ENCODE assay signal across 18 cellular contexts in the genomic region with DNA sequence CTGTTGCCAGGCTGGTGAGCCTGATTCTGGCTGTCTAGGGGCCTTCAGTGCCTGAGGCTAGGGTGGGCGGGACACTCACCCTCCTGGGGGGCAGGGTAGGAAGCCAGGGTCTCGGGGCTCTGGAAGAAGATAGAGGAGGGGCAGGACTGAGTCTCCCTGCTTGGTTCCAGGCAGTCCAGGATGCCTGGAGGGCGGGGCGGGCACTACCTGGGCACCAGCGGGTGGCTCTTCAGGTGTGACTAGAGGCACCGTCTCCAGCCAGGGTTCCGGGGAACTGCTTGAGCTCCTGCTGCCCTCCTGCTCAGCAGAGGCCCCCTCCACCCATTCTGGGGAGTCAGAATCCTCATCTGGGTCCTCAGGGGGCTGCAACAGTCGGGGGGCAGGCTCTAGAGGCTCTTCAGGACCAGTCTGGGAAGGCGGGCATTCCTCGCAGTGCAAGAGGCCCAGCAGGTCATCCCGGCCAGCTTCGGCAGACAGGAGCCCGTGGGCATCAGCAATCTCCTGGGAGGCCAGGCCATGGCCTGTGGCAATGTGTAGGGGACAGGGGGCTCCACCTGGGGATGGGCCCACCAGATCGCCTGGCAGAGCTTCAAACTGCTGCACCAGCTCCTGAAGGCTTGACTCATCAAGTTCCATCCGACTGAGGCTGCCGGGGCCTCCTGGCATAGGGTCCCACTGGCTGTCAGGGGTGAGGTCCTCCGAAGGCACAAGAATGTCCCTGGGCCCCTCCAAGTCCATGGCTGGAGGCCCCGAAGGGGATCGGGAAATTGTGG. TPM values are rescaled to one million over a fixed set of nuclear protein-coding genes. Genes with fewer than 3 reads are reported as not detected.
A peak's percentile ranks its signal among the peaks of the same experiment; 100 is the strongest.
DNase-seq lines count a peak whose midpoint lies in the region; ATAC-seq, FAIRE-seq and TF ChIP-seq lines count a peak whose summit lies in the region.
"Had no signal": no experiment of that assay in that cellular context is flagged by ENCODE, and none has a peak within 500 bp of the region (broad histone marks: within the 10 kb centered on the region; RNA-seq: fewer than 3 reads in every experiment).

No MANE protein-coding gene starts in this region.

- H3K36me3 ChIP-seq in HepG2 (replicated peaks in 1 of 2; ENCODE audit: control insufficient read depth in 1 of 2, insufficient read depth in 2 of 2, low read length in 2 of 2) (peaks cover 0 to 8% of the 10 kb centered on the region in 2 experiments; a peak in 2 of 5 replicates), right lobe of liver (peaks cover 0 to 13% (median 0%) of the 10 kb centered on the region in 4 donors), suprapubic skin (peaks cover 24% of the 10 kb centered on the region), A673 (ENCODE audit: insufficient read depth, low read length, poor library complexity, severe bottlenecking) (peaks cover 3% of the 10 kb centered on the region)

- H3K4me1 ChIP-seq in HepG2 (ENCODE audit: insufficient read depth, low read length) (peaks cover 17% of the 10 kb centered on the region), right lobe of liver (peaks cover 0 to 23% (median 9%) of the 10 kb centered on the region in 4 donors), suprapubic skin (peaks cover 36% of the 10 kb centered on the region), A673 (ENCODE audit: insufficient read depth, low read length, poor library complexity, severe bottlenecking) (peaks cover 10% of the 10 kb centered on the region)

- H3K4me1 Mint-ChIP-seq in T-helper 17 cell: peaks cover 34% of the 10 kb centered on the region
- no peaks in the 10 kb centered on the region for H3K4me1 Mint-ChIP-seq in glutamatergic neuron (ENCODE audit: low read depth, unreplicated experiment)

- BruUV-seq in HepG2 (replicated peaks; lab: Mats Ljungman, UMichigan) (no TSS peak), A673 (replicated peaks; lab: Mats Ljungman, UMichigan) (no TSS peak)

- no peak for TF ChIP-seq RAD21 in HepG2 (CRISPR knock-in tag; IDR thresholded peaks at IDR 0.05)

- peaks cover 15% of the 10 kb centered on the region for H3K9me3 Mint-ChIP-seq in glutamatergic neuron (ENCODE audit: unreplicated experiment)

- H3K27me3 Mint-ChIP-seq in T-helper 17 cell (no peaks in the 10 kb centered on the region), glutamatergic neuron (ENCODE audit: unreplicated experiment) (peaks cover 9% of the 10 kb centered on the region)

- H3K4me2 ChIP-seq in HepG2 (ENCODE audit: low read depth, low read length): peak overlapping the region; percentile 88; the same call in 1 of the 2 replicates

- DNase-seq in HepG2 (ENCODE audit: low spot score) (no peak), right lobe of liver (no peak), T-helper 17 cell (no peak), medulla oblongata (ENCODE audit: extremely low spot score) (peak; percentile 30), suprapubic skin (ENCODE audit: low spot score in 2 of 2) (no peak), glutamatergic neuron (no peak), NCI-H1436 treated with DMSO at 0.1 percent for 48 hours (lab: John Stamatoyannopoulos, UW) (no peak), A673 (ENCODE audit: low spot score) (no peak)
- DNase-seq: cortex of kidney, heart left ventricle, NCI-H2081 treated with DMSO at 0.1 percent for 48 hours, NCI-H748 treated with DMSO at 0.1 percent for 48 hours, T1000 had no signal

- POLR2A ChIA-PET in HepG2 (lab: Yijun Ruan, JAX) (no interaction called here), A673 (lab: Charles Lee; ENCODE audit: low non-redundant PET) (no interaction called here)

- TF ChIP-seq CTCF in HepG2 (CRISPR knock-in tag; IDR thresholded peaks at IDR 0.05): no peak
- TF ChIP-seq CTCF in right lobe of liver (IDR thresholded peaks at IDR 0.05): no peak
- no peak for TF ChIP-seq CTCF in suprapubic skin (IDR thresholded peaks at IDR 0.05)
- TF ChIP-seq CTCF in glutamatergic neuron (IDR thresholded peaks at IDR 0.05; ENCODE audit: partially characterized antibody, unreplicated experiment): no peak
- TF ChIP-seq CTCF in A673 (conservative IDR thresholded peaks at IDR 0.05; ENCODE audit: low read depth, low read length): no peak

- H3K4me3 ChIP-seq in HepG2 (replicated peaks in 1 of 3; ENCODE audit: insufficient read depth in 1 of 3, low read depth in 2 of 3, low read length in 3 of 3) (no peak overlapping the region; a peak in 1 of 6 replicates), right lobe of liver (no peak overlapping the region), suprapubic skin (peak overlapping the region; percentile 3), A673 (ENCODE audit: low read depth, low read length, poor library complexity, severe bottlenecking) (no peak overlapping the region)

- ATAC-seq in HepG2 (no peak), right lobe of liver (no peak), T-helper 17 cell (no peak)
- ATAC-seq: esophagus mucosa, heart left ventricle had no signal

- H3K27ac Mint-ChIP-seq in T-helper 17 cell (peak overlapping the region; percentile 100), glutamatergic neuron (ENCODE audit: unreplicated experiment) (no peak overlapping the region)

- TF ChIP-seq EP300 in HepG2 (IDR thresholded peaks at IDR 0.05; ENCODE audit: low read depth in 2 of 2, low read length in 2 of 2) (no peak), HepG2 (CRISPR knock-in tag; IDR thresholded peaks at IDR 0.05; ENCODE audit: borderline replicate concordance) (no peak), suprapubic skin (IDR thresholded peaks at IDR 0.05) (no peak)

- H3K27me3 ChIP-seq in HepG2 (ENCODE audit: control insufficient read depth in 1 of 2, insufficient read depth in 2 of 2, low read length in 2 of 2) (no peaks in the 10 kb centered on the region; a peak in 1 of 5 replicates), right lobe of liver (no peaks in the 10 kb centered on the region), suprapubic skin (no peaks in the 10 kb centered on the region), A673 (replicated peaks; ENCODE audit: insufficient read depth, low read depth, low read length, poor library complexity) (no peaks in the 10 kb centered on the region)
- H3K27me3 ChIP-seq: heart left ventricle had no signal

- no peak overlapping the region for H2AFZ ChIP-seq in HepG2 (ENCODE audit: low read length)

- peaks cover 12% of the 10 kb centered on the region for H3K79me2 ChIP-seq in HepG2 (ENCODE audit: insufficient read depth, low read length)

- FAIRE-seq in HepG2 (lab: Jason Lieb, UNC): no peak

- in situ Hi-C loops in HepG2 (cut with HindIII; ENCODE audit: extremely low pct_ligation_motif_present, low pct_unique_long_range_greater_than_20kb): no loop called here

- H4K20me1 ChIP-seq in HepG2 (ENCODE audit: insufficient read depth, low read length): no peaks in the 10 kb centered on the region

- CTCF ChIA-PET in HepG2 (lab: Yijun Ruan, JAX; ENCODE audit: low intra/inter-chr PET ratio, low total read pairs): no interaction called here
- CTCF ChIA-PET in A673 (lab: Charles Lee): no interaction called here

- intact Hi-C loops in HepG2 (cut with micrococcal nuclease; ENCODE audit: unreplicated experiment): loop anchor here (10.0 kb wide), 1 partner anchor 55 kb away; a partner anchor contains a TSS
- intact Hi-C loops in right lobe of liver (cut with DNase I): no loop called here
- intact Hi-C loops in A673 (cut with micrococcal nuclease; ENCODE audit: unreplicated experiment): no loop called here

- H3K9me3 ChIP-seq in HepG2 (ENCODE audit: low read length) (no peaks in the 10 kb centered on the region), right lobe of liver (no peaks in the 10 kb centered on the region), T-helper 17 cell (ENCODE audit: control insufficient read depth, low read length, poor library complexity, severe bottlenecking) (no peaks in the 10 kb centered on the region), suprapubic skin (no peaks in the 10 kb centered on the region), A673 (ENCODE audit: low read depth, low read length, poor library complexity, severe bottlenecking) (no peaks in the 10 kb centered on the region)
- H3K9me3 ChIP-seq: heart left ventricle had no signal

- H3K27ac ChIP-seq in HepG2 (ENCODE audit: extremely low read length, insufficient read depth, low read length) (no peak overlapping the region), right lobe of liver (no peak overlapping the region), suprapubic skin (no peak overlapping the region), A673 (ENCODE audit: low read depth, low read length, poor library complexity, severe bottlenecking) (no peak overlapping the region)
- H3K27ac ChIP-seq: heart left ventricle had no signal

- no peak for TF ChIP-seq POLR2A in HepG2 (IDR thresholded peaks at IDR 0.05; ENCODE audit: insufficient read depth in 1 of 2, low read depth in 2 of 2, low read length in 2 of 2)
- TF ChIP-seq POLR2A in right lobe of liver (IDR thresholded peaks at IDR 0.05): no peak
- no peak for TF ChIP-seq POLR2A in suprapubic skin (IDR thresholded peaks at IDR 0.05)

- H3K36me3 Mint-ChIP-seq in T-helper 17 cell (ENCODE audit: low read depth): no peaks in the 10 kb centered on the region
- H3K36me3 Mint-ChIP-seq in glutamatergic neuron (ENCODE audit: unreplicated experiment): no peaks in the 10 kb centered on the region

- 98% methylated on average over 9 of the region's 19 CpGs for WGBS in HepG2 (ENCODE audit: low lambda C conversion rate)
- 80% methylated on average over 2 of the region's 19 CpGs for WGBS in right lobe of liver (ENCODE audit: insufficient coverage, low coverage, low lambda C conversion rate, missing lambda C conversion rate)
- WGBS in suprapubic skin: 76% methylated on average over 5 of the region's 19 CpGs

- H3K4me3 Mint-ChIP-seq in T-helper 17 cell: peak overlapping the region; percentile 96
- H3K4me3 Mint-ChIP-seq in glutamatergic neuron (ENCODE audit: unreplicated experiment): no peak overlapping the region

- no peak overlapping the region for H3K9ac ChIP-seq in HepG2 (ENCODE audit: insufficient read depth, low read depth, low read length)

RNA-seq across cellular contexts. Expression of a gene that starts 1.8 kb away (rescaled TPM):
- 12.9 and 14.3 TPM in 2 replicates for total RNA-seq in HepG2 (2016; rRNA removed; fragmentation: Illumina TruSeq; extraction: Trizol)
- total RNA-seq in HepG2 (2016; cell fraction: cytosol; rRNA removed; fragmentation: Illumina TruSeq; extraction: Trizol; ENCODE audit: low read depth): 5.4 and 8.4 TPM in 2 replicates
- 12.1 and 15.3 TPM in 2 replicates for total RNA-seq in HepG2 (2016; cell fraction: insoluble cytoplasmic fraction; rRNA removed; fragmentation: Illumina TruSeq; extraction: Trizol)
- 9.8 and 12.8 TPM in 2 replicates for total RNA-seq in HepG2 (2016; cell fraction: membrane; rRNA removed; fragmentation: Illumina TruSeq; extraction: Trizol)
- 10.6 and 14.8 TPM in 2 replicates for total RNA-seq in HepG2 (2016; cell fraction: nucleus; rRNA removed; fragmentation: Illumina TruSeq; extraction: Trizol)
- 14.2 and 18.7 TPM in 2 replicates for polyA plus RNA-seq in HepG2 (2011; rRNA removed)
- 6.1 and 12.7 TPM in 2 replicates for polyA plus RNA-seq in HepG2 (2011; cell fraction: cytosol; rRNA removed)
- polyA plus RNA-seq in HepG2 (2011; cell fraction: nucleus; rRNA removed): 76.0 and 85.8 TPM in 2 replicates
- polyA plus RNA-seq in HepG2 (2012): 6.8 and 9.1 TPM in 2 replicates
- polyA plus RNA-seq in HepG2 (2016; cell fraction: cytosol; fragmentation: Illumina TruSeq; extraction: Trizol; ENCODE audit: low read depth): 2.7 and 3.6 TPM in 2 replicates
- 9.5 and 10.3 TPM in 2 replicates for polyA plus RNA-seq in HepG2 (2016; cell fraction: insoluble cytoplasmic fraction; fragmentation: Illumina TruSeq; extraction: Trizol; ENCODE audit: low read depth)
- 6.0 and 6.1 TPM in 2 replicates for polyA plus RNA-seq in HepG2 (2016; cell fraction: membrane; fragmentation: Illumina TruSeq; extraction: Trizol; ENCODE audit: low read depth)
- 28.0 and 28.5 TPM in 2 replicates for polyA plus RNA-seq in HepG2 (2016; cell fraction: nucleus; fragmentation: Illumina TruSeq; extraction: Trizol; ENCODE audit: insufficient read depth, low read depth)
- 14.2 and 22.9 TPM in 2 replicates for polyA minus RNA-seq in HepG2 (2011; rRNA and poly(A)+ RNA removed; ENCODE audit: low replicate concordance)
- polyA minus RNA-seq in HepG2 (2011; cell fraction: cytosol; rRNA and poly(A)+ RNA removed): 7.5 and 7.9 TPM in 2 replicates
- 15.3 and 18.5 TPM in 2 replicates for polyA minus RNA-seq in HepG2 (2011; cell fraction: nucleus; rRNA and poly(A)+ RNA removed)
- 10 to 100 TPM; 10.1 to 24.1 (median 12.6) TPM for total RNA-seq in right lobe of liver
- 10 to 100 TPM; 71.9 to 75.1 TPM for total RNA-seq in T-helper 17 cell
- 10 to 100 TPM; 19.8 to 55.0 (median 25.8) TPM for total RNA-seq in suprapubic skin
- total RNA-seq in glutamatergic neuron (ENCODE audit: unreplicated experiment): 23.3 TPM
- 30.0 and 32.6 TPM in 2 replicates for total RNA-seq in A673 (2021)

RNA-seq across cellular contexts. Expression of a gene that starts 2.8 kb away (rescaled TPM):
- 66.9 and 85.6 TPM in 2 replicates for total RNA-seq in HepG2 (2016; rRNA removed; fragmentation: Illumina TruSeq; extraction: Trizol)
- total RNA-seq in HepG2 (2016; cell fraction: cytosol; rRNA removed; fragmentation: Illumina TruSeq; extraction: Trizol; ENCODE audit: low read depth): 36.4 and 42.5 TPM in 2 replicates
- total RNA-seq in HepG2 (2016; cell fraction: insoluble cytoplasmic fraction; rRNA removed; fragmentation: Illumina TruSeq; extraction: Trizol): 71.3 and 95.8 TPM in 2 replicates
- 34.6 and 39.3 TPM in 2 replicates for total RNA-seq in HepG2 (2016; cell fraction: membrane; rRNA removed; fragmentation: Illumina TruSeq; extraction: Trizol)
- total RNA-seq in HepG2 (2016; cell fraction: nucleus; rRNA removed; fragmentation: Illumina TruSeq; extraction: Trizol): 17.6 and 22.0 TPM in 2 replicates
- polyA plus RNA-seq in HepG2 (2011; rRNA removed): 36.8 and 37.2 TPM in 2 replicates
- 49.6 and 71.2 TPM in 2 replicates for polyA plus RNA-seq in HepG2 (2011; cell fraction: cytosol; rRNA removed)
- 14.2 and 18.6 TPM in 2 replicates for polyA plus RNA-seq in HepG2 (2011; cell fraction: nucleus; rRNA removed)
- 22.5 and 27.7 TPM in 2 replicates for polyA plus RNA-seq in HepG2 (2012)
- 36.7 and 39.3 TPM in 2 replicates for polyA plus RNA-seq in HepG2 (2016; cell fraction: cytosol; fragmentation: Illumina TruSeq; extraction: Trizol; ENCODE audit: low read depth)
- polyA plus RNA-seq in HepG2 (2016; cell fraction: insoluble cytoplasmic fraction; fragmentation: Illumina TruSeq; extraction: Trizol; ENCODE audit: low read depth): 81.5 and 84.4 TPM in 2 replicates
- polyA plus RNA-seq in HepG2 (2016; cell fraction: membrane; fragmentation: Illumina TruSeq; extraction: Trizol; ENCODE audit: low read depth): 25.3 and 29.3 TPM in 2 replicates
- 29.4 and 38.4 TPM in 2 replicates for polyA plus RNA-seq in HepG2 (2016; cell fraction: nucleus; fragmentation: Illumina TruSeq; extraction: Trizol; ENCODE audit: insufficient read depth, low read depth)
- 6.8 and 14.7 TPM in 2 replicates for polyA minus RNA-seq in HepG2 (2011; rRNA and poly(A)+ RNA removed; ENCODE audit: low replicate concordance)
- polyA minus RNA-seq in HepG2 (2011; cell fraction: cytosol; rRNA and poly(A)+ RNA removed): 6.7 and 10.6 TPM in 2 replicates
- 4.5 and 6.2 TPM in 2 replicates for polyA minus RNA-seq in HepG2 (2011; cell fraction: nucleus; rRNA and poly(A)+ RNA removed)
- total RNA-seq in right lobe of liver: 10 to 100 TPM; 52.5 to 81.2 (median 61.9) TPM
- 10 to 100 TPM; 63.9 to 86.2 TPM for total RNA-seq in T-helper 17 cell
- 10 to 100 TPM; 41.5 to 92.6 (median 63.7) TPM for total RNA-seq in suprapubic skin
- total RNA-seq in glutamatergic neuron (ENCODE audit: unreplicated experiment): 33.0 TPM
- 47.2 and 51.3 TPM in 2 replicates for total RNA-seq in A673 (2021)

RNA-seq across cellular contexts. Expression of a gene that starts 12.4 kb away (rescaled TPM):
- total RNA-seq in HepG2 (2016; rRNA removed; fragmentation: Illumina TruSeq; extraction: Trizol) (not detected in 2 replicates), right lobe of liver (not detected), T-helper 17 cell (not detected), suprapubic skin (not detected), glutamatergic neuron (ENCODE audit: unreplicated experiment) (not detected), A673 (2021) (not detected in 2 replicates)
- not detected in 2 replicates for total RNA-seq in HepG2 (2016; cell fraction: cytosol; rRNA removed; fragmentation: Illumina TruSeq; extraction: Trizol; ENCODE audit: low read depth)
- total RNA-seq in HepG2 (2016; cell fraction: insoluble cytoplasmic fraction; rRNA removed; fragmentation: Illumina TruSeq; extraction: Trizol): not detected in 2 replicates
- total RNA-seq in HepG2 (2016; cell fraction: membrane; rRNA removed; fragmentation: Illumina TruSeq; extraction: Trizol): not detected in 2 replicates
- not detected in 2 replicates for total RNA-seq in HepG2 (2016; cell fraction: nucleus; rRNA removed; fragmentation: Illumina TruSeq; extraction: Trizol)
- not detected in 2 replicates for polyA plus RNA-seq in HepG2 (2011; rRNA removed)
- not detected in 2 replicates for polyA plus RNA-seq in HepG2 (2011; cell fraction: cytosol; rRNA removed)
- polyA plus RNA-seq in HepG2 (2011; cell fraction: nucleus; rRNA removed): not detected in 2 replicates
- not detected in 2 replicates for polyA plus RNA-seq in HepG2 (2012)
- not detected in 2 replicates for polyA plus RNA-seq in HepG2 (2016; cell fraction: cytosol; fragmentation: Illumina TruSeq; extraction: Trizol; ENCODE audit: low read depth)
- not detected in 2 replicates for polyA plus RNA-seq in HepG2 (2016; cell fraction: insoluble cytoplasmic fraction; fragmentation: Illumina TruSeq; extraction: Trizol; ENCODE audit: low read depth)
- not detected in 2 replicates for polyA plus RNA-seq in HepG2 (2016; cell fraction: membrane; fragmentation: Illumina TruSeq; extraction: Trizol; ENCODE audit: low read depth)
- not detected in 2 replicates for polyA plus RNA-seq in HepG2 (2016; cell fraction: nucleus; fragmentation: Illumina TruSeq; extraction: Trizol; ENCODE audit: insufficient read depth, low read depth)
- polyA minus RNA-seq in HepG2 (2011; rRNA and poly(A)+ RNA removed; ENCODE audit: low replicate concordance): not detected in 2 replicates
- not detected in 2 replicates for polyA minus RNA-seq in HepG2 (2011; cell fraction: cytosol; rRNA and poly(A)+ RNA removed)
- polyA minus RNA-seq in HepG2 (2011; cell fraction: nucleus; rRNA and poly(A)+ RNA removed): not detected in 2 replicates
- total RNA-seq: esophagus mucosa, heart left ventricle, kidney epithelial cell, mucosa of gallbladder, pulmonary artery endothelial cell had no signal
- polyA plus RNA-seq: BJ, heart left ventricle had no signal

RNA-seq across cellular contexts. Expression of a gene that starts 26.5 kb away (rescaled TPM):
- total RNA-seq in HepG2 (2016; rRNA removed; fragmentation: Illumina TruSeq; extraction: Trizol): not detected in 2 replicates
- not detected in 2 replicates for total RNA-seq in HepG2 (2016; cell fraction: cytosol; rRNA removed; fragmentation: Illumina TruSeq; extraction: Trizol; ENCODE audit: low read depth)
- total RNA-seq in HepG2 (2016; cell fraction: insoluble cytoplasmic fraction; rRNA removed; fragmentation: Illumina TruSeq; extraction: Trizol): not detected in 2 replicates
- not detected in 2 replicates for total RNA-seq in HepG2 (2016; cell fraction: membrane; rRNA removed; fragmentation: Illumina TruSeq; extraction: Trizol)
- total RNA-seq in HepG2 (2016; cell fraction: nucleus; rRNA removed; fragmentation: Illumina TruSeq; extraction: Trizol): not detected in 2 replicates
- 0.09 TPM in 2 replicates for polyA plus RNA-seq in HepG2 (2011; rRNA removed)
- 0.11 and 0.14 TPM in 2 replicates for polyA plus RNA-seq in HepG2 (2011; cell fraction: cytosol; rRNA removed)
- polyA plus RNA-seq in HepG2 (2011; cell fraction: nucleus; rRNA removed): 0.32 TPM in 1 of 2 replicates, not detected in the other
- not detected in 2 replicates for polyA plus RNA-seq in HepG2 (2012)
- 0.07 TPM in 1 of 2 replicates, not detected in the other for polyA plus RNA-seq in HepG2 (2016; cell fraction: cytosol; fragmentation: Illumina TruSeq; extraction: Trizol; ENCODE audit: low read depth)
- polyA plus RNA-seq in HepG2 (2016; cell fraction: insoluble cytoplasmic fraction; fragmentation: Illumina TruSeq; extraction: Trizol; ENCODE audit: low read depth): not detected in 2 replicates
- not detected in 2 replicates for polyA plus RNA-seq in HepG2 (2016; cell fraction: membrane; fragmentation: Illumina TruSeq; extraction: Trizol; ENCODE audit: low read depth)
- not detected in 2 replicates for polyA plus RNA-seq in HepG2 (2016; cell fraction: nucleus; fragmentation: Illumina TruSeq; extraction: Trizol; ENCODE audit: insufficient read depth, low read depth)
- polyA minus RNA-seq in HepG2 (2011; rRNA and poly(A)+ RNA removed; ENCODE audit: low replicate concordance): 0.42 and 31.9 TPM in 2 replicates
- 0.70 TPM in 1 of 2 replicates, not detected in the other for polyA minus RNA-seq in HepG2 (2011; cell fraction: cytosol; rRNA and poly(A)+ RNA removed)
- polyA minus RNA-seq in HepG2 (2011; cell fraction: nucleus; rRNA and poly(A)+ RNA removed): not detected in 2 replicates
- 1 to 10 TPM in 3 of 6 experiments, under 1 TPM in 3; 0.49 to 2.5 (median 0.90) TPM for total RNA-seq in right lobe of liver
- 10 to 100 TPM; 10.0 to 13.3 TPM for total RNA-seq in T-helper 17 cell
- 1 to 10 TPM in 3 of 4 donors, under 1 TPM in 1; 0.57 to 5.4 (median 2.0) TPM for total RNA-seq in suprapubic skin
- total RNA-seq in glutamatergic neuron (ENCODE audit: unreplicated experiment): not detected
- 2.0 and 3.5 TPM in 2 replicates for total RNA-seq in A673 (2021)
- polyA plus RNA-seq: BJ had no signal

RNA-seq across cellular contexts. Expression of a gene that starts 51.5 kb away (rescaled TPM):
- total RNA-seq in HepG2 (2016; rRNA removed; fragmentation: Illumina TruSeq; extraction: Trizol): 20.6 and 21.5 TPM in 2 replicates
- total RNA-seq in HepG2 (2016; cell fraction: cytosol; rRNA removed; fragmentation: Illumina TruSeq; extraction: Trizol; ENCODE audit: low read depth): 4.8 and 6.1 TPM in 2 replicates
- 12.8 and 26.0 TPM in 2 replicates for total RNA-seq in HepG2 (2016; cell fraction: insoluble cytoplasmic fraction; rRNA removed; fragmentation: Illumina TruSeq; extraction: Trizol)
- total RNA-seq in HepG2 (2016; cell fraction: membrane; rRNA removed; fragmentation: Illumina TruSeq; extraction: Trizol): 6.5 and 7.3 TPM in 2 replicates
- total RNA-seq in HepG2 (2016; cell fraction: nucleus; rRNA removed; fragmentation: Illumina TruSeq; extraction: Trizol): 21.9 and 26.6 TPM in 2 replicates
- polyA plus RNA-seq in HepG2 (2011; rRNA removed): 2.3 and 3.3 TPM in 2 replicates
- 0.60 and 0.95 TPM in 2 replicates for polyA plus RNA-seq in HepG2 (2011; cell fraction: cytosol; rRNA removed)
- 7.0 and 7.9 TPM in 2 replicates for polyA plus RNA-seq in HepG2 (2011; cell fraction: nucleus; rRNA removed)
- polyA plus RNA-seq in HepG2 (2012): 5.3 and 9.8 TPM in 2 replicates
- 1.8 and 2.4 TPM in 2 replicates for polyA plus RNA-seq in HepG2 (2016; cell fraction: cytosol; fragmentation: Illumina TruSeq; extraction: Trizol; ENCODE audit: low read depth)
- 14.4 and 15.0 TPM in 2 replicates for polyA plus RNA-seq in HepG2 (2016; cell fraction: insoluble cytoplasmic fraction; fragmentation: Illumina TruSeq; extraction: Trizol; ENCODE audit: low read depth)
- 3.0 and 3.4 TPM in 2 replicates for polyA plus RNA-seq in HepG2 (2016; cell fraction: membrane; fragmentation: Illumina TruSeq; extraction: Trizol; ENCODE audit: low read depth)
- 30.0 and 33.5 TPM in 2 replicates for polyA plus RNA-seq in HepG2 (2016; cell fraction: nucleus; fragmentation: Illumina TruSeq; extraction: Trizol; ENCODE audit: insufficient read depth, low read depth)
- 4.2 and 4.7 TPM in 2 replicates for polyA minus RNA-seq in HepG2 (2011; rRNA and poly(A)+ RNA removed; ENCODE audit: low replicate concordance)
- 4.5 and 6.3 TPM in 2 replicates for polyA minus RNA-seq in HepG2 (2011; cell fraction: cytosol; rRNA and poly(A)+ RNA removed)
- 3.5 and 6.6 TPM in 2 replicates for polyA minus RNA-seq in HepG2 (2011; cell fraction: nucleus; rRNA and poly(A)+ RNA removed)
- 10 to 100 TPM in 5 of 6 experiments, 1 to 10 TPM in 1; 7.9 to 27.0 (median 16.5) TPM for total RNA-seq in right lobe of liver
- 10 to 100 TPM; 13.4 to 14.2 TPM for total RNA-seq in T-helper 17 cell
- total RNA-seq in suprapubic skin: 10 to 100 TPM; 11.4 to 28.1 (median 20.1) TPM
- total RNA-seq in glutamatergic neuron (ENCODE audit: unreplicated experiment): 3.1 TPM
- total RNA-seq in A673 (2021): 0.63 TPM in 1 of 2 replicates, not detected in the other
- total RNA-seq: pulmonary artery endothelial cell had no signal
- polyA plus RNA-seq: BJ had no signal
